Comparison of ENCODE assay signal across 8 cellular contexts in genomic region chr16:15857779-15858560, GRCh38. TPM values are rescaled to one million over a fixed set of nuclear protein-coding genes. Genes with fewer than 3 reads are reported as not detected.
DNase-seq lines count a peak whose midpoint lies in the region; ATAC-seq and TF ChIP-seq lines count a peak whose summit lies in the region.

No MANE protein-coding gene starts in this region.

- intact Hi-C loops in activated B cell treated with CpG ODN at 0.5 μM for 24 hours (cut with micrococcal nuclease), result no loop called here
- intact Hi-C loops in Right ventricle myocardium superior (cut with DNase I), result no loop called here

- H3K27me3 Mint-ChIP-seq in activated B cell treated with CpG ODN at 0.5 μM for 24 hours (peaks cover 18% of the 10 kb centered on the region), progenitor cell of endocrine pancreas (peaks cover 64% of the 10 kb centered on the region)

- POLR2A ChIA-PET in activated B cell treated with CpG ODN at 0.5 μM for 24 hours (lab: Charles Lee), result interaction anchor here (0.5 kb wide), 1 partner anchor 30 kb away, joined by 3 read pairs; the partner anchor contains the start of gene CEP20

- H3K36me3 Mint-ChIP-seq in activated B cell treated with CpG ODN at 0.5 μM for 24 hours (ENCODE audit: low read depth) (no peaks in the 10 kb centered on the region), progenitor cell of endocrine pancreas (ENCODE audit: insufficient read depth) (no peaks in the 10 kb centered on the region)

- peak overlapping the region; percentile 47 for H3K4me3 ChIP-seq in GM06990 (replicated peaks; ENCODE audit: low read depth, low read length)

- DNase-seq in GM06990 (ENCODE audit: extremely low read depth, insufficient read length) (no peak), activated B cell treated with CpG ODN at 0.5 μM for 24 hours (no peak), Right ventricle myocardium superior (peak; percentile 61), progenitor cell of endocrine pancreas (ENCODE audit: low spot score, unreplicated experiment) (peak; percentile 13), NCI-H526 treated with DMSO at 0.1 percent for 48 hours (lab: John Stamatoyannopoulos, UW) (no peak), NCI-H2196 treated with DMSO at 0.1 percent for 48 hours (lab: John Stamatoyannopoulos, UW; ENCODE audit: unreplicated experiment) (no peak), NOMO-1 treated with dmso at 0.1 percent for 144 hours (lab: John Stamatoyannopoulos, UW; ENCODE audit: unreplicated experiment) (no peak)

- ATAC-seq in activated B cell treated with CpG ODN at 0.5 μM for 24 hours (ENCODE audit: low read depth) (no peak), Right ventricle myocardium superior (ENCODE audit: poor library complexity) (peak; percentile 78), GM18861 (IDR thresholded peaks at IDR 0.05; ENCODE audit: unreplicated experiment) (no peak)

- H3K27me3 ChIP-seq in GM06990 (replicated peaks; ENCODE audit: control insufficient read depth, insufficient read depth, low read length), result peaks cover 1% of the 10 kb centered on the region; the same call in 1 of the 2 replicates

- H3K27ac Mint-ChIP-seq in activated B cell treated with CpG ODN at 0.5 μM for 24 hours (no peak overlapping the region), progenitor cell of endocrine pancreas (no peak overlapping the region)

- CTCF ChIA-PET in activated B cell treated with CpG ODN at 0.5 μM for 24 hours (lab: Charles Lee), result no interaction called here

- H3K9me3 Mint-ChIP-seq in activated B cell treated with CpG ODN at 0.5 μM for 24 hours, result no peaks in the 10 kb centered on the region
- no peaks in the 10 kb centered on the region for H3K9me3 Mint-ChIP-seq in progenitor cell of endocrine pancreas (ENCODE audit: low read depth)

- H3K36me3 ChIP-seq in GM06990 (ENCODE audit: control insufficient read depth, insufficient read depth, low read length), result no peaks in the 10 kb centered on the region

- TF ChIP-seq CTCF in GM06990 (IDR thresholded peaks at IDR 0.05; ENCODE audit: insufficient read depth, low read length, poor library complexity, severe bottlenecking), result no peak
- no peak for TF ChIP-seq CTCF in activated B cell treated with CpG ODN at 0.5 μM for 24 hours (IDR thresholded peaks at IDR 0.05)
- TF ChIP-seq CTCF in progenitor cell of endocrine pancreas (IDR thresholded peaks at IDR 0.05; ENCODE audit: unreplicated experiment), result no peak

- H3K4me3 Mint-ChIP-seq in activated B cell treated with CpG ODN at 0.5 μM for 24 hours, result peak overlapping the region; percentile 48
- H3K4me3 Mint-ChIP-seq in progenitor cell of endocrine pancreas (ENCODE audit: low read depth), result peak overlapping the region; percentile 58

- peaks cover 28% of the 10 kb centered on the region for H3K4me1 Mint-ChIP-seq in activated B cell treated with CpG ODN at 0.5 μM for 24 hours
- peaks cover 2% of the 10 kb centered on the region for H3K4me1 Mint-ChIP-seq in progenitor cell of endocrine pancreas (ENCODE audit: low read depth)

RNA-seq across cellular contexts. Expression of gene MYH11, which starts 1.1 kb away (rescaled TPM):
- total RNA-seq in activated B cell treated with CpG ODN at 0.5 μM for 24 hours (0.17 and 0.58 TPM in 2 replicates), Right ventricle myocardium superior (14.0 TPM), progenitor cell of endocrine pancreas (0.31 TPM in 1 of 2 replicates, not detected in the other)

RNA-seq across cellular contexts. Expression of gene CEP20, which starts 30.4 kb away (rescaled TPM):
- total RNA-seq in activated B cell treated with CpG ODN at 0.5 μM for 24 hours (32.2 and 36.4 TPM in 2 replicates), Right ventricle myocardium superior (27.7 TPM), progenitor cell of endocrine pancreas (20.9 and 23.8 TPM in 2 replicates)

Comparison
In these comparisons a context has a peak if more than half of its experiments do, and no peak if none do; other contexts are left out.
1. DNase-seq: peak in Right ventricle myocardium superior (single experiment) and progenitor cell of endocrine pancreas (single experiment); none in GM06990 (single experiment), activated B cell treated with CpG ODN at 0.5 μM for 24 hours (single experiment), NCI-H526 treated with DMSO at 0.1 percent for 48 hours (single experiment), NCI-H2196 treated with DMSO at 0.1 percent for 48 hours (single experiment) and NOMO-1 treated with dmso at 0.1 percent for 144 hours (single experiment).